Comparison of ENCODE assay signal across 13 cellular contexts in the genomic region with DNA sequence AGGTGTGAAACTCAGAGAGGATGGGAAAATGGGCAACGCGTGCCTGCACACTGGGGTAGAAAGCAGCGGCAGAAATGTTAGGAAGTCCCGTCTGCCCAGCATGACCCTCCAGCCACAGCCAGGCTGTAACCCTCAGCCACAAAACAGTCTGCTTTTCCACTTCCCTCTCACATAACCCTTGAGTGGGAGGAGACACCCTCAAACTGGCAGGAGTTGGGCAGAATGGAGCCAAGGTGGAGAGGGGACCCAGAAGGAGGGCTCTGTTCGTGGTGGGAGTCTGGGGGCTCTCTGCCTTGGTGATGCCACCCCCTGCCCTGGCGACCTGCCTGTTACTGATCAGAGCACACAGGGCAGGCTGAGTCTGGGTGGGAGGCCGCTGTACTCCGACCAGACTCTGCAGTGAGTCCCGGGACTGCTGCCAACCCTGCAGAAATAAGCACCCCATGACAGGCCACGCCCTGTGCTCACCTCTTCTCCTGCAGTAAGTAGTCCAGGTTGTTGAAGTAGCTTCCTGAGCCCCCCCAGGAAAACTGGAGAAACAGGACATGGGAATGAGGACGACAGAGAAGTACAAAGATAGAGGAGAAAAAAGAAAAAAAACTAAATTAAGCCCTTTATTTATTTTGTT. TPM values are rescaled to one million over a fixed set of nuclear protein-coding genes. Genes with fewer than 3 reads are reported as not detected.
DNase-seq lines count a peak whose midpoint lies in the region; ATAC-seq, FAIRE-seq and TF ChIP-seq lines count a peak whose summit lies in the region.
"Had no signal": no experiment of that assay in that cellular context is flagged by ENCODE, and none has a peak within 500 bp of the region (broad histone marks: within the 10 kb centered on the region; RNA-seq: fewer than 3 reads in every experiment).

No MANE protein-coding gene starts in this region.

- H3K27me3 Mint-ChIP-seq in stimulated activated naive CD8-positive, alpha-beta T cell treated with anti-CD3 and anti-CD28 coated beads, Interleukin-15, amount 100 ng/mL, for 72 hours, result peaks cover 22% of the 10 kb centered on the region
- peaks cover 9% of the 10 kb centered on the region for H3K27me3 Mint-ChIP-seq in T-helper 17 cell
- peaks cover 18 to 34% of the 10 kb centered on the region in 2 donors for H3K27me3 Mint-ChIP-seq in effector memory CD8-positive, alpha-beta T cell

- H3K36me3 Mint-ChIP-seq in T-helper 17 cell (ENCODE audit: low read depth), result no peaks in the 10 kb centered on the region
- H3K36me3 Mint-ChIP-seq in effector memory CD8-positive, alpha-beta T cell (ENCODE audit: insufficient read depth), result peaks cover 4% of the 10 kb centered on the region

- POLR2A ChIA-PET in RWPE1 (lab: Yijun Ruan, JAX; ENCODE audit: low non-redundant PET), result interaction anchor here (0.6 kb wide), 1 partner anchor 118 kb away, joined by 3 read pairs; no protein-coding TSS in a partner anchor

- H3K27ac Mint-ChIP-seq in stimulated activated naive CD8-positive, alpha-beta T cell treated with anti-CD3 and anti-CD28 coated beads, Interleukin-15, amount 100 ng/mL, for 72 hours, result peak overlapping the region; percentile 13 to 60
- H3K27ac Mint-ChIP-seq in T-helper 17 cell, result peak overlapping the region; percentile 86
- H3K27ac Mint-ChIP-seq in effector memory CD8-positive, alpha-beta T cell, result peak overlapping the region in 1 of 2 donors; percentile 55
- H3K27ac Mint-ChIP-seq: activated T-cell treated with anti-CD3 and anti-CD28 coated beads, Interleukin-2, amount 50 U/mL, for 72 hours; GM23338 had no signal

- no peak for TF ChIP-seq CTCF in RWPE1 (conservative IDR thresholded peaks at IDR 0.05; ENCODE audit: low read depth)

- no peaks in the 10 kb centered on the region for H3K9me3 ChIP-seq in T-helper 17 cell (ENCODE audit: control insufficient read depth, low read length, poor library complexity, severe bottlenecking)

- no peaks in the 10 kb centered on the region for H3K9me3 Mint-ChIP-seq in stimulated activated naive CD8-positive, alpha-beta T cell treated with anti-CD3 and anti-CD28 coated beads, Interleukin-15, amount 100 ng/mL, for 72 hours
- H3K9me3 Mint-ChIP-seq in effector memory CD8-positive, alpha-beta T cell, result no peaks in the 10 kb centered on the region
- H3K9me3 Mint-ChIP-seq: activated T-cell treated with anti-CD3 and anti-CD28 coated beads, Interleukin-2, amount 50 U/mL, for 72 hours; GM23338 had no signal

- H3K4me3 Mint-ChIP-seq in stimulated activated naive CD8-positive, alpha-beta T cell treated with anti-CD3 and anti-CD28 coated beads, Interleukin-15, amount 100 ng/mL, for 72 hours, result peak overlapping the region in 1 of 2 donors; percentile 29
- no peak overlapping the region for H3K4me3 Mint-ChIP-seq in T-helper 17 cell
- H3K4me3 Mint-ChIP-seq in effector memory CD8-positive, alpha-beta T cell, result no peak overlapping the region
- H3K4me3 Mint-ChIP-seq: activated T-cell treated with anti-CD3 and anti-CD28 coated beads, Interleukin-2, amount 50 U/mL, for 72 hours; GM23338 had no signal

- peaks cover 71% of the 10 kb centered on the region for H3K4me1 Mint-ChIP-seq in stimulated activated naive CD8-positive, alpha-beta T cell treated with anti-CD3 and anti-CD28 coated beads, Interleukin-15, amount 100 ng/mL, for 72 hours
- peaks cover 32% of the 10 kb centered on the region for H3K4me1 Mint-ChIP-seq in T-helper 17 cell
- H3K4me1 Mint-ChIP-seq in effector memory CD8-positive, alpha-beta T cell (ENCODE audit: low read depth in 2 of 2), result peaks cover 9 to 15% of the 10 kb centered on the region in 2 donors

- DNase-seq in stimulated activated naive CD8-positive, alpha-beta T cell treated with anti-CD3 and anti-CD28 coated beads, Interleukin-15, amount 100 ng/mL, for 72 hours, result no peak
- no peak for DNase-seq in stimulated activated naive CD8-positive, alpha-beta T cell treated with anti-CD3 and anti-CD28 coated beads, Interleukin-15, Interleukin-2, amounts not matched to agents 100 U/mL and 50 U/mL, for 24 hours
- DNase-seq in T-helper 17 cell, result no peak
- peak; percentile 75 to 86 for DNase-seq in left colon
- peak; percentile 45 for DNase-seq in urothelium cell line (ENCODE audit: low spot score)
- no peak for DNase-seq in effector memory CD8-positive, alpha-beta T cell
- no peak for DNase-seq in NCI-H774 (lab: John Stamatoyannopoulos, UW)
- DNase-seq in RWPE1 (ENCODE audit: low spot score), result no peak
- DNase-seq: activated T-cell treated with anti-CD3 and anti-CD28 coated beads, Interleukin-2, amount 50 U/mL, for 72 hours; AML-193 had no signal

- ATAC-seq in stimulated activated naive CD8-positive, alpha-beta T cell treated with anti-CD3 and anti-CD28 coated beads, Interleukin-15, amount 100 ng/mL, for 72 hours, result peak; percentile 41
- ATAC-seq in stimulated activated naive CD8-positive, alpha-beta T cell treated with anti-CD3 and anti-CD28 coated beads, Interleukin-15, Interleukin-2, amounts not matched to agents 100 U/mL and 50 U/mL, for 24 hours, result no peak
- ATAC-seq in T-helper 17 cell (no peak), left colon (peak; percentile 94)
- no peak for ATAC-seq in effector memory CD8-positive, alpha-beta T cell (replicated peaks)
- ATAC-seq: HepG2 had no signal

- CTCF ChIA-PET in RWPE1 (lab: Yijun Ruan, JAX), result interaction anchor here (1.7 kb wide), 1 partner anchor 19 kb away, joined by 3 read pairs; no protein-coding TSS in a partner anchor

- intact Hi-C loops in left colon (cut with DNase I, micrococcal nuclease), result no loop called here

- no peak for FAIRE-seq in urothelium cell line (lab: Jason Lieb, UNC)
- FAIRE-seq: HepG2 had no signal

- H3K27ac ChIP-seq in RWPE1, result no peak overlapping the region

RNA-seq across cellular contexts. Expression of gene FAM178B, which starts 16.0 kb away (rescaled TPM):
- not detected for total RNA-seq in T-helper 17 cell
- total RNA-seq in left colon, result under 1 TPM; 0.22 to 0.34 TPM
- total RNA-seq: fibroblast of lung, GM23338, HepG2 had no signal

Comparison
In these comparisons a context has a peak if more than half of its experiments do, and no peak if none do; other contexts are left out.
1. ATAC-seq: peak in stimulated activated naive CD8-positive, alpha-beta T cell treated with anti-CD3 and anti-CD28 coated beads, Interleukin-15, amount 100 ng/mL, for 72 hours (single experiment) and left colon (single experiment); none in stimulated activated naive CD8-positive, alpha-beta T cell treated with anti-CD3 and anti-CD28 coated beads, Interleukin-15, Interleukin-2, amounts not matched to agents 100 U/mL and 50 U/mL, for 24 hours (single experiment), T-helper 17 cell (single experiment) and effector memory CD8-positive, alpha-beta T cell (single experiment).
2. DNase-seq: peak in left colon (2 of 2) and urothelium cell line (single experiment); none in stimulated activated naive CD8-positive, alpha-beta T cell treated with anti-CD3 and anti-CD28 coated beads, Interleukin-15, amount 100 ng/mL, for 72 hours (0 of 2), stimulated activated naive CD8-positive, alpha-beta T cell treated with anti-CD3 and anti-CD28 coated beads, Interleukin-15, Interleukin-2, amounts not matched to agents 100 U/mL and 50 U/mL, for 24 hours (single experiment), T-helper 17 cell (0 of 3), effector memory CD8-positive, alpha-beta T cell (0 of 3), NCI-H774 (single experiment) and RWPE1 (single experiment).